In genomic region chr7:22255834-22256233, GRCh38 we compare ENCODE assay signal across 16 cellular contexts.
DNase-seq lines count a peak whose midpoint lies in the region; ATAC-seq and TF ChIP-seq lines count a peak whose summit lies in the region.
"Had no signal": no experiment of that assay in that cellular context is flagged by ENCODE, and none has a peak within 500 bp of the region (broad histone marks: within the 10 kb centered on the region; RNA-seq: fewer than 3 reads in every experiment).

No MANE protein-coding gene starts in this region.

- no peaks in the 10 kb centered on the region for H3K9me3 Mint-ChIP-seq in activated CD4-positive, alpha-beta memory T cell treated with anti-CD3 and anti-CD28 coated beads for 36 hours
- no peaks in the 10 kb centered on the region for H3K9me3 Mint-ChIP-seq in activated CD4-positive, alpha-beta memory T cell treated with anti-CD3 and anti-CD28 coated beads, Interleukin-2, amount 10 ng/mL, durations not matched to agents 7 days and 5 days
- H3K9me3 Mint-ChIP-seq in WTC11 = peaks cover 7% of the 10 kb centered on the region; the same call in 1 of the 2 replicates
- H3K9me3 Mint-ChIP-seq: nephron had no signal

- H3K4me1 Mint-ChIP-seq in activated CD4-positive, alpha-beta memory T cell treated with anti-CD3 and anti-CD28 coated beads for 36 hours (ENCODE audit: low read depth) = peaks cover 3% of the 10 kb centered on the region
- H3K4me1 Mint-ChIP-seq in activated CD4-positive, alpha-beta memory T cell treated with anti-CD3 and anti-CD28 coated beads, Interleukin-2, amount 10 ng/mL, durations not matched to agents 7 days and 5 days = peaks cover 2% of the 10 kb centered on the region
- peaks cover 30% of the 10 kb centered on the region for H3K4me1 Mint-ChIP-seq in WTC11

- CTCF ChIA-PET in activated CD4-positive, alpha-beta memory T cell treated with anti-CD3 and anti-CD28 coated beads for 36 hours (lab: Charles Lee) = no interaction called here
- CTCF ChIA-PET in activated CD4-positive, alpha-beta memory T cell treated with anti-CD3 and anti-CD28 coated beads, Interleukin-2, amount 10 ng/mL, durations not matched to agents 7 days and 5 days (lab: Charles Lee) = interaction anchor here (2.1 kb wide), 1 partner anchor 146 kb away, joined by 7 read pairs; no protein-coding TSS in a partner anchor
- CTCF ChIA-PET in WTC11 (lab: Charles Lee) = interaction anchor here (1.4 to 1.8 kb wide), 2 partner anchors 145 to 173 kb away, joined by 4 to 12 read pairs; no protein-coding TSS in a partner anchor

- peak overlapping the region; percentile 64 for H3K27ac ChIP-seq in layer of hippocampus (ENCODE audit: low read depth, low read length)
- H3K27ac ChIP-seq: PC-9, right lobe of liver had no signal

- no peaks in the 10 kb centered on the region for H3K27me3 ChIP-seq in layer of hippocampus (ENCODE audit: control insufficient read depth, insufficient read depth, low read length)
- H3K27me3 ChIP-seq: right lobe of liver had no signal

- intact Hi-C loops in activated CD4-positive, alpha-beta memory T cell treated with anti-CD3 and anti-CD28 coated beads for 36 hours (cut with micrococcal nuclease) = no loop called here

- POLR2A ChIA-PET in activated CD4-positive, alpha-beta memory T cell treated with anti-CD3 and anti-CD28 coated beads for 36 hours (lab: Charles Lee) = no interaction called here
- POLR2A ChIA-PET in activated CD4-positive, alpha-beta memory T cell treated with anti-CD3 and anti-CD28 coated beads, Interleukin-2, amount 10 ng/mL, durations not matched to agents 7 days and 5 days (lab: Charles Lee) = no interaction called here
- POLR2A ChIA-PET in WTC11 (lab: Charles Lee) = no interaction called here

- H3K36me3 Mint-ChIP-seq in activated CD4-positive, alpha-beta memory T cell treated with anti-CD3 and anti-CD28 coated beads for 36 hours = no peaks in the 10 kb centered on the region
- H3K36me3 Mint-ChIP-seq in activated CD4-positive, alpha-beta memory T cell treated with anti-CD3 and anti-CD28 coated beads, Interleukin-2, amount 10 ng/mL, durations not matched to agents 7 days and 5 days (ENCODE audit: low read depth) = no peaks in the 10 kb centered on the region
- peaks cover 3% of the 10 kb centered on the region; the same call in 1 of the 2 replicates for H3K36me3 Mint-ChIP-seq in WTC11
- H3K36me3 Mint-ChIP-seq: brain had no signal

- TF ChIP-seq CTCF in WTC11 (IDR thresholded peaks at IDR 0.05) = no peak
- no peak for TF ChIP-seq CTCF in GM10266 (IDR thresholded peaks at IDR 0.05; ENCODE audit: control insufficient read depth, insufficient read depth, low read depth, missing control alignments)

- no peak overlapping the region for H3K27ac Mint-ChIP-seq in activated CD4-positive, alpha-beta memory T cell treated with anti-CD3 and anti-CD28 coated beads for 36 hours
- H3K27ac Mint-ChIP-seq in activated CD4-positive, alpha-beta memory T cell treated with anti-CD3 and anti-CD28 coated beads, Interleukin-2, amount 10 ng/mL, durations not matched to agents 7 days and 5 days = no peak overlapping the region
- no peak overlapping the region for H3K27ac Mint-ChIP-seq in WTC11

- peak; percentile 9 for DNase-seq in activated CD4-positive, alpha-beta memory T cell treated with anti-CD3 and anti-CD28 coated beads for 36 hours
- DNase-seq in activated CD4-positive, alpha-beta memory T cell treated with anti-CD3 and anti-CD28 coated beads, Interleukin-2, amount 10 ng/mL, durations not matched to agents 7 days and 5 days = no peak
- DNase-seq in WTC11 (ENCODE audit: low spot score) = no peak
- peak; percentile 72 for DNase-seq in superior temporal gyrus (ENCODE audit: extremely low spot score)
- no peak for DNase-seq in GM10266 (ENCODE audit: extremely low spot score)
- DNase-seq in AG08396 (ENCODE audit: low spot score) = no peak
- DNase-seq: activated naive CD4-positive, alpha-beta T cell treated with Interleukin-2 at 50 U/mL for 16 hours; effector CD4-positive, alpha-beta T cell; GF-D8; PC-9; right lobe of liver; SK-N-SH had no signal

- H3K4me3 Mint-ChIP-seq in activated CD4-positive, alpha-beta memory T cell treated with anti-CD3 and anti-CD28 coated beads for 36 hours = no peak overlapping the region
- no peak overlapping the region for H3K4me3 Mint-ChIP-seq in activated CD4-positive, alpha-beta memory T cell treated with anti-CD3 and anti-CD28 coated beads, Interleukin-2, amount 10 ng/mL, durations not matched to agents 7 days and 5 days
- no peak overlapping the region for H3K4me3 Mint-ChIP-seq in WTC11
- H3K4me3 Mint-ChIP-seq: brain, nephron had no signal

- peaks cover 2% of the 10 kb centered on the region for H3K27me3 Mint-ChIP-seq in activated CD4-positive, alpha-beta memory T cell treated with anti-CD3 and anti-CD28 coated beads for 36 hours
- peaks cover 21% of the 10 kb centered on the region for H3K27me3 Mint-ChIP-seq in activated CD4-positive, alpha-beta memory T cell treated with anti-CD3 and anti-CD28 coated beads, Interleukin-2, amount 10 ng/mL, durations not matched to agents 7 days and 5 days
- H3K27me3 Mint-ChIP-seq in WTC11 (ENCODE audit: low read depth) = no peaks in the 10 kb centered on the region

- ATAC-seq in WTC11 (peak; percentile 94), HG03378 (IDR thresholded peaks at IDR 0.05; ENCODE audit: unreplicated experiment) (no peak)

TF ChIP-seq in WTC11, 78 proteins besides CTCF, POLR2A, EP300 and RAD21:
- no peak for TF ChIP-seq FOXK1 (CRISPR knock-in tag; IDR thresholded peaks at IDR 0.05)
- TF ChIP-seq SP1 (CRISPR knock-in tag; conservative IDR thresholded peaks at IDR 0.05) = no peak
- TF ChIP-seq FOXP1 (CRISPR knock-in tag; IDR thresholded peaks at IDR 0.05; ENCODE audit: borderline replicate concordance) = no peak
- TF ChIP-seq, protein P1, sequence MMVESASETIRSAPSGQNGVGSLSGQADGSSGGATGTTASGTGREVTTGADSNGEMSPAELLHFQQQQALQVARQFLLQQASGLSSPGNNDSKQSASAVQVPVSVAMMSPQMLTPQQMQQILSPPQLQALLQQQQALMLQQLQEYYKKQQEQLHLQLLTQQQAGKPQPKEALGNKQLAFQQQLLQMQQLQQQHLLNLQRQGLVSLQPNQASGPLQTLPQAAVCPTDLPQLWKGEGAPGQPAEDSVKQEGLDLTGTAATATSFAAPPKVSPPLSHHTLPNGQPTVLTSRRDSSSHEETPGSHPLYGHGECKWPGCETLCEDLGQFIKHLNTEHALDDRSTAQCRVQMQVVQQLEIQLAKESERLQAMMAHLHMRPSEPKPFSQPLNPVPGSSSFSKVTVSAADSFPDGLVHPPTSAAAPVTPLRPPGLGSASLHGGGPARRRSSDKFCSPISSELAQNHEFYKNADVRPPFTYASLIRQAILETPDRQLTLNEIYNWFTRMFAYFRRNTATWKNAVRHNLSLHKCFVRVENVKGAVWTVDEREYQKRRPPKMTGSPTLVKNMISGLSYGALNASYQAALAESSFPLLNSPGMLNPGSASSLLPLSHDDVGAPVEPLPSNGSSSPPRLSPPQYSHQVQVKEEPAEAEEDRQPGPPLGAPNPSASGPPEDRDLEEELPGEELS (CRISPR knock-in tag; IDR thresholded peaks at IDR 0.05) = no peak
- TF ChIP-seq ZSCAN18 (CRISPR knock-in tag; IDR thresholded peaks at IDR 0.05) = no peak
- TF ChIP-seq PREB (CRISPR knock-in tag; IDR thresholded peaks at IDR 0.05; ENCODE audit: borderline replicate concordance) = no peak
- TF ChIP-seq NFYB (CRISPR knock-in tag; conservative IDR thresholded peaks at IDR 0.05; ENCODE audit: low read depth) = no peak
- TF ChIP-seq ZNF317 (CRISPR knock-in tag; IDR thresholded peaks at IDR 0.05; ENCODE audit: borderline replicate concordance, low read depth) = no peak
- TF ChIP-seq CBFB (CRISPR knock-in tag; IDR thresholded peaks at IDR 0.05; ENCODE audit: low read depth) = no peak
- no peak for TF ChIP-seq ERG (CRISPR knock-in tag; IDR thresholded peaks at IDR 0.05)

Comparison
In these comparisons a context has a peak if more than half of its experiments do, and no peak if none do; other contexts are left out.
1. DNase-seq: peak in activated CD4-positive, alpha-beta memory T cell treated with anti-CD3 and anti-CD28 coated beads for 36 hours (single experiment) and superior temporal gyrus (single experiment); none in activated CD4-positive, alpha-beta memory T cell treated with anti-CD3 and anti-CD28 coated beads, Interleukin-2, amount 10 ng/mL, durations not matched to agents 7 days and 5 days (single experiment), WTC11 (single experiment), GM10266 (single experiment) and AG08396 (single experiment).